Comparison of ENCODE assay signal across 18 cellular contexts in the genomic region with DNA sequence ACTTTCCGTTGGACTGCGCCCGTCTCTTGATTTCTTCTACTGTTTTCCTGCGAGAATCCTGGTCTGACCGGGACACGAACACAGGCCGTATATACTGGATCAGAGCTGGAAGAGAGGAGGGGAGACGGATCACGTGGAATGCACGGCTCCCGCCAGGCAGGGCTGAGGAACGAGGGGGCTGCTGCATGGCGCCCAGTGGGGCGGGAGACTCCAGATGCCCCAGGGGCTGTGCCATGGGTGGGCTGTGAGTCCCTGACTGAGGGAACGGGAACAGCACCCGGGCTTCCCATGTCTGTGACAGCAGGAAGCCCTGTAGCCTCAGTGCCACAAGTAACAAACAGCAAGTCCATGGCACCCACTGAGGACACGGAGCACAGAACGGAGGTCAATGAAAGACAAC. TPM values are rescaled to one million over a fixed set of nuclear protein-coding genes. Genes with fewer than 3 reads are reported as not detected.
DNase-seq lines count a peak whose midpoint lies in the region; ATAC-seq and TF ChIP-seq lines count a peak whose summit lies in the region.
"Had no signal": no experiment of that assay in that cellular context is flagged by ENCODE, and none has a peak within 500 bp of the region (broad histone marks: within the 10 kb centered on the region; RNA-seq: fewer than 3 reads in every experiment).

No MANE protein-coding gene starts in this region.

- WGBS in heart left ventricle, 4 donors, result 94 to 97% (median 96%) methylated on average over 18 of the region's 18 CpGs

- no peak for TF ChIP-seq CTCF in activated CD8-positive, alpha-beta T cell treated with anti-CD3 and anti-CD28 coated beads for 36 hours (IDR thresholded peaks at IDR 0.05)
- no peak for TF ChIP-seq CTCF in MM.1S (IDR thresholded peaks at IDR 0.05; ENCODE audit: low read length)
- TF ChIP-seq CTCF in heart left ventricle (IDR thresholded peaks at IDR 0.05), result no peak

- no peak overlapping the region; the same call in 1 of the 2 replicates for H3K4me2 ChIP-seq in MM.1S (ENCODE audit: low read depth, low read length)

- CTCF ChIA-PET in activated CD8-positive, alpha-beta T cell treated with anti-CD3 and anti-CD28 coated beads for 36 hours (lab: Charles Lee), result interaction anchor here (1.0 to 1.2 kb wide), 4 partner anchors 10 to 155 kb away, joined by 3 to 4 read pairs (median 3); no protein-coding TSS in a partner anchor
- CTCF ChIA-PET in activated CD8-positive, alpha-beta T cell treated with anti-CD3 and anti-CD28 coated beads, Interleukin-2, amount 10 ng/mL, durations not matched to agents 7 days and 5 days (lab: Charles Lee), result interaction anchor here (0.8 to 1.3 kb wide), 2 partner anchors 10 to 13 kb away, joined by 4 to 7 read pairs; no protein-coding TSS in a partner anchor
- CTCF ChIA-PET in naive thymus-derived CD4-positive, alpha-beta T cell (lab: Charles Lee), result no interaction called here

- no peaks in the 10 kb centered on the region for H4K20me1 ChIP-seq in MM.1S (ENCODE audit: insufficient read depth, low read length)

- peaks cover 13% of the 10 kb centered on the region; the same call in 1 of the 2 replicates for H3K36me3 ChIP-seq in MM.1S (replicated peaks; ENCODE audit: insufficient read depth, low read length)
- H3K36me3 ChIP-seq in naive thymus-derived CD4-positive, alpha-beta T cell (ENCODE audit: control insufficient read depth in 2 of 3, insufficient read depth in 3 of 3, low read length in 3 of 3), result peaks cover 4 to 83% (median 11%) of the 10 kb centered on the region in 3 experiments
- H3K36me3 ChIP-seq in heart left ventricle, result peaks cover 0 to 89% (median 59%) of the 10 kb centered on the region in 9 donors

- peaks cover 27% of the 10 kb centered on the region for H3F3A ChIP-seq in MM.1S (ENCODE audit: insufficient read depth, low read length)

- H3K4me1 Mint-ChIP-seq in activated CD8-positive, alpha-beta T cell treated with anti-CD3 and anti-CD28 coated beads for 36 hours (ENCODE audit: low read depth), result peaks cover 80% of the 10 kb centered on the region
- H3K4me1 Mint-ChIP-seq in activated CD8-positive, alpha-beta T cell treated with anti-CD3 and anti-CD28 coated beads, Interleukin-2, amount 10 ng/mL, durations not matched to agents 7 days and 5 days (ENCODE audit: low read depth), result peaks cover 37% of the 10 kb centered on the region
- H3K4me1 Mint-ChIP-seq in dendritic cell treated with granulocyte-macrophage colony-stimulating factor and Interleukin-4, amounts not matched to agents 40 ng/mL and 50 ng/mL, for 4 days (ENCODE audit: low read depth), result peaks cover 59% of the 10 kb centered on the region
- H3K4me1 Mint-ChIP-seq in stimulated activated effector memory CD8-positive, alpha-beta T cell treated with anti-CD3 and anti-CD28 coated beads, Interleukin-12 subunit alpha, Interleukin-12 subunit beta, amount 100 ng/mL, for 72 hours, result peaks cover 100% of the 10 kb centered on the region
- H3K4me1 Mint-ChIP-seq in naive thymus-derived CD4-positive, alpha-beta T cell, result peaks cover 0 to 20% (median 4%) of the 10 kb centered on the region in 7 donors

- no peak overlapping the region for H3K9ac ChIP-seq in MM.1S (ENCODE audit: low read length)

- H3K27ac ChIP-seq in MM.1S (ENCODE audit: low read length), result peak overlapping the region; percentile 90
- H3K27ac ChIP-seq in naive thymus-derived CD4-positive, alpha-beta T cell (ENCODE audit: low read depth, low read length), result no peak overlapping the region
- H3K27ac ChIP-seq in heart left ventricle, result peak overlapping the region in 1 of 12 donors; percentile 18
- H3K27ac ChIP-seq: psoas muscle, SJSA1 had no signal

- H3K4me3 ChIP-seq in MM.1S (ENCODE audit: low read length) (no peak overlapping the region), heart left ventricle (no peak overlapping the region)
- no peak overlapping the region for H3K4me3 ChIP-seq in naive thymus-derived CD4-positive, alpha-beta T cell (ENCODE audit: low read length)
- H3K4me3 ChIP-seq: K562, psoas muscle, SJSA1 had no signal

- no peak for DNase-seq in activated CD8-positive, alpha-beta T cell treated with anti-CD3 and anti-CD28 coated beads for 36 hours
- no peak for DNase-seq in activated CD8-positive, alpha-beta T cell treated with anti-CD3 and anti-CD28 coated beads, Interleukin-2, amount 10 ng/mL, durations not matched to agents 7 days and 5 days
- DNase-seq in MM.1S (no peak), heart left ventricle (no peak)
- no peak for DNase-seq in stimulated activated effector memory CD8-positive, alpha-beta T cell treated with anti-CD3 and anti-CD28 coated beads, Interleukin-12 subunit alpha, Interleukin-12 subunit beta, amount 100 ng/mL, for 72 hours (ENCODE audit: low spot score in 2 of 2)
- no peak for DNase-seq in naive thymus-derived CD4-positive, alpha-beta T cell
- DNase-seq: Caco-2; effector CD4-positive, alpha-beta T cell; NCI-H2227 treated with DMSO at 0.1 percent for 48 hours; psoas muscle had no signal

- H3K4me3 Mint-ChIP-seq in activated CD8-positive, alpha-beta T cell treated with anti-CD3 and anti-CD28 coated beads for 36 hours, result peak overlapping the region; percentile 19
- no peak overlapping the region for H3K4me3 Mint-ChIP-seq in activated CD8-positive, alpha-beta T cell treated with anti-CD3 and anti-CD28 coated beads, Interleukin-2, amount 10 ng/mL, durations not matched to agents 7 days and 5 days
- H3K4me3 Mint-ChIP-seq in dendritic cell treated with granulocyte-macrophage colony-stimulating factor and Interleukin-4, amounts not matched to agents 40 ng/mL and 50 ng/mL, for 4 days, result peak overlapping the region; percentile 39
- peak overlapping the region; percentile 74 for H3K4me3 Mint-ChIP-seq in stimulated activated effector memory CD8-positive, alpha-beta T cell treated with anti-CD3 and anti-CD28 coated beads, Interleukin-12 subunit alpha, Interleukin-12 subunit beta, amount 100 ng/mL, for 72 hours
- H3K4me3 Mint-ChIP-seq in naive thymus-derived CD4-positive, alpha-beta T cell, result no peak overlapping the region

- POLR2A ChIA-PET in activated CD8-positive, alpha-beta T cell treated with anti-CD3 and anti-CD28 coated beads for 36 hours (lab: Charles Lee), result interaction anchor here (0.7 to 1.3 kb wide), 3 partner anchors 10 to 37 kb away, joined by 3 to 4 read pairs (median 3); no protein-coding TSS in a partner anchor
- POLR2A ChIA-PET in activated CD8-positive, alpha-beta T cell treated with anti-CD3 and anti-CD28 coated beads, Interleukin-2, amount 10 ng/mL, durations not matched to agents 7 days and 5 days (lab: Charles Lee), result no interaction called here
- POLR2A ChIA-PET in naive thymus-derived CD4-positive, alpha-beta T cell (lab: Charles Lee), result no interaction called here

- peaks cover 88% of the 10 kb centered on the region for H3K79me2 ChIP-seq in MM.1S (ENCODE audit: low read length)

- TF ChIP-seq POLR2A in heart left ventricle (IDR thresholded peaks at IDR 0.05), result no peak

- H3K9me2 ChIP-seq in MM.1S (replicated peaks; ENCODE audit: insufficient read depth, low read length), result no peaks in the 10 kb centered on the region

- H3K27me3 Mint-ChIP-seq in activated CD8-positive, alpha-beta T cell treated with anti-CD3 and anti-CD28 coated beads for 36 hours, result no peaks in the 10 kb centered on the region
- no peaks in the 10 kb centered on the region for H3K27me3 Mint-ChIP-seq in activated CD8-positive, alpha-beta T cell treated with anti-CD3 and anti-CD28 coated beads, Interleukin-2, amount 10 ng/mL, durations not matched to agents 7 days and 5 days (ENCODE audit: low read depth)
- no peaks in the 10 kb centered on the region for H3K27me3 Mint-ChIP-seq in dendritic cell treated with granulocyte-macrophage colony-stimulating factor and Interleukin-4, amounts not matched to agents 40 ng/mL and 50 ng/mL, for 4 days
- no peaks in the 10 kb centered on the region for H3K27me3 Mint-ChIP-seq in naive thymus-derived CD4-positive, alpha-beta T cell

- intact Hi-C loops in activated CD8-positive, alpha-beta T cell treated with anti-CD3 and anti-CD28 coated beads for 36 hours (cut with micrococcal nuclease), result loop anchor here (5.0 kb wide), 1 partner anchor 153 kb away; no protein-coding TSS in a partner anchor
- intact Hi-C loops in dendritic cell treated with granulocyte-macrophage colony-stimulating factor and Interleukin-4, amounts not matched to agents 40 ng/mL and 50 ng/mL, for 4 days (cut with micrococcal nuclease), result loop anchor here (5.0 kb wide), 1 partner anchor 73 kb away; no protein-coding TSS in a partner anchor
- intact Hi-C loops in naive thymus-derived CD4-positive, alpha-beta T cell (cut with micrococcal nuclease), result no loop called here
- intact Hi-C loops in heart left ventricle (cut with DNase I), result loop anchor here in 2 of 10 donors (10.0 kb wide), 3 partner anchors 65 to 155 kb away; no protein-coding TSS in a partner anchor

- no peak for ATAC-seq in activated CD8-positive, alpha-beta T cell treated with anti-CD3 and anti-CD28 coated beads for 36 hours
- ATAC-seq in activated CD8-positive, alpha-beta T cell treated with anti-CD3 and anti-CD28 coated beads, Interleukin-2, amount 10 ng/mL, durations not matched to agents 7 days and 5 days, result no peak
- no peak for ATAC-seq in stimulated activated effector memory CD8-positive, alpha-beta T cell treated with anti-CD3 and anti-CD28 coated beads, Interleukin-12 subunit alpha, Interleukin-12 subunit beta, amount 100 ng/mL, for 72 hours
- ATAC-seq in naive thymus-derived CD4-positive, alpha-beta T cell, result no peak
- ATAC-seq in heart left ventricle (no peak), HG03175 (IDR thresholded peaks at IDR 0.05; ENCODE audit: unreplicated experiment) (no peak)
- ATAC-seq: HCT116, K562 had no signal

- H2AFZ ChIP-seq in MM.1S (ENCODE audit: low read length), result no peak overlapping the region

- H3K27ac Mint-ChIP-seq in activated CD8-positive, alpha-beta T cell treated with anti-CD3 and anti-CD28 coated beads for 36 hours, result peak overlapping the region; percentile 77
- H3K27ac Mint-ChIP-seq in activated CD8-positive, alpha-beta T cell treated with anti-CD3 and anti-CD28 coated beads, Interleukin-2, amount 10 ng/mL, durations not matched to agents 7 days and 5 days, result no peak overlapping the region
- peak overlapping the region; percentile 84 for H3K27ac Mint-ChIP-seq in dendritic cell treated with granulocyte-macrophage colony-stimulating factor and Interleukin-4, amounts not matched to agents 40 ng/mL and 50 ng/mL, for 4 days
- peak overlapping the region; percentile 93 for H3K27ac Mint-ChIP-seq in stimulated activated effector memory CD8-positive, alpha-beta T cell treated with anti-CD3 and anti-CD28 coated beads, Interleukin-12 subunit alpha, Interleukin-12 subunit beta, amount 100 ng/mL, for 72 hours
- H3K27ac Mint-ChIP-seq in naive thymus-derived CD4-positive, alpha-beta T cell, result no peak overlapping the region

- H3K4me1 ChIP-seq in MM.1S (ENCODE audit: low read length) (peaks cover 35% of the 10 kb centered on the region), heart left ventricle (peaks cover 0 to 23% (median 0%) of the 10 kb centered on the region in 12 donors)
- peaks cover 0 to 30% of the 10 kb centered on the region in 2 donors for H3K4me1 ChIP-seq in naive thymus-derived CD4-positive, alpha-beta T cell (ENCODE audit: control insufficient read depth in 2 of 2, insufficient read depth in 2 of 2, low read length in 2 of 2)
- H3K4me1 ChIP-seq: Caco-2, psoas muscle had no signal

- no peaks in the 10 kb centered on the region for H3K9me3 Mint-ChIP-seq in activated CD8-positive, alpha-beta T cell treated with anti-CD3 and anti-CD28 coated beads for 36 hours
- H3K9me3 Mint-ChIP-seq in activated CD8-positive, alpha-beta T cell treated with anti-CD3 and anti-CD28 coated beads, Interleukin-2, amount 10 ng/mL, durations not matched to agents 7 days and 5 days (ENCODE audit: insufficient read depth), result no peaks in the 10 kb centered on the region
- no peaks in the 10 kb centered on the region for H3K9me3 Mint-ChIP-seq in dendritic cell treated with granulocyte-macrophage colony-stimulating factor and Interleukin-4, amounts not matched to agents 40 ng/mL and 50 ng/mL, for 4 days
- no peaks in the 10 kb centered on the region for H3K9me3 Mint-ChIP-seq in stimulated activated effector memory CD8-positive, alpha-beta T cell treated with anti-CD3 and anti-CD28 coated beads, Interleukin-12 subunit alpha, Interleukin-12 subunit beta, amount 100 ng/mL, for 72 hours
- H3K9me3 Mint-ChIP-seq in naive thymus-derived CD4-positive, alpha-beta T cell, result peaks cover 0 to 1% (median 0%) of the 10 kb centered on the region in 11 donors

- H3K27me3 ChIP-seq in MM.1S (replicated peaks; ENCODE audit: insufficient read depth, low read length) (no peaks in the 10 kb centered on the region), heart left ventricle (no peaks in the 10 kb centered on the region)
- H3K27me3 ChIP-seq in naive thymus-derived CD4-positive, alpha-beta T cell (ENCODE audit: control insufficient read depth in 2 of 2, insufficient read depth in 2 of 2, low read length in 2 of 2), result no peaks in the 10 kb centered on the region
- H3K27me3 ChIP-seq: SJSA1 had no signal

- H3K9me3 ChIP-seq in MM.1S (replicated peaks; ENCODE audit: insufficient read depth, low read length), result no peaks in the 10 kb centered on the region
- H3K9me3 ChIP-seq in naive thymus-derived CD4-positive, alpha-beta T cell (ENCODE audit: control insufficient read depth in 2 of 3, low read length in 3 of 3), result no peaks in the 10 kb centered on the region
- no peaks in the 10 kb centered on the region for H3K9me3 ChIP-seq in heart left ventricle
- H3K9me3 ChIP-seq: Caco-2, psoas muscle, SJSA1 had no signal

- H3K36me3 Mint-ChIP-seq in activated CD8-positive, alpha-beta T cell treated with anti-CD3 and anti-CD28 coated beads for 36 hours (ENCODE audit: low read depth), result peaks cover 43% of the 10 kb centered on the region
- H3K36me3 Mint-ChIP-seq in activated CD8-positive, alpha-beta T cell treated with anti-CD3 and anti-CD28 coated beads, Interleukin-2, amount 10 ng/mL, durations not matched to agents 7 days and 5 days (ENCODE audit: low read depth), result peaks cover 32% of the 10 kb centered on the region
- H3K36me3 Mint-ChIP-seq in dendritic cell treated with granulocyte-macrophage colony-stimulating factor and Interleukin-4, amounts not matched to agents 40 ng/mL and 50 ng/mL, for 4 days (ENCODE audit: low read depth), result peaks cover 90% of the 10 kb centered on the region
- peaks cover 100% of the 10 kb centered on the region for H3K36me3 Mint-ChIP-seq in stimulated activated effector memory CD8-positive, alpha-beta T cell treated with anti-CD3 and anti-CD28 coated beads, Interleukin-12 subunit alpha, Interleukin-12 subunit beta, amount 100 ng/mL, for 72 hours
- H3K36me3 Mint-ChIP-seq in naive thymus-derived CD4-positive, alpha-beta T cell, result peaks cover 8 to 39% (median 13%) of the 10 kb centered on the region in 5 donors

RNA-seq across cellular contexts. Expression of gene LPCAT1, which starts 34.0 kb away (rescaled TPM):
- 10 to 100 TPM; 37.2 to 43.6 TPM for total RNA-seq in activated CD8-positive, alpha-beta T cell treated with anti-CD3 and anti-CD28 coated beads for 36 hours
- total RNA-seq in activated CD8-positive, alpha-beta T cell treated with anti-CD3 and anti-CD28 coated beads, Interleukin-2, amount 10 ng/mL, durations not matched to agents 7 days and 5 days, result 10 to 100 TPM; 60.8 to 68.3 TPM
- total RNA-seq in naive thymus-derived CD4-positive, alpha-beta T cell, result 10 to 100 TPM; 29.4 to 89.4 (median 49.7) TPM
- polyA plus RNA-seq in naive thymus-derived CD4-positive, alpha-beta T cell, result 10 to 100 TPM in 1 of 2 donors, 1 to 10 TPM in 1; 9.9 to 23.5 TPM
- total RNA-seq in heart left ventricle, result 10 to 100 TPM in 4 of 9 donors, 1 to 10 TPM in 5; 8.2 to 30.6 (median 9.9) TPM
- polyA plus RNA-seq in heart left ventricle, result 10 to 100 TPM in 1 of 2 donors, 1 to 10 TPM in 1; 9.6 to 21.9 TPM

RNA-seq across cellular contexts. Expression of gene SLC6A3, which starts 44.5 kb away (rescaled TPM):
- not detected for total RNA-seq in activated CD8-positive, alpha-beta T cell treated with anti-CD3 and anti-CD28 coated beads for 36 hours
- not detected for total RNA-seq in activated CD8-positive, alpha-beta T cell treated with anti-CD3 and anti-CD28 coated beads, Interleukin-2, amount 10 ng/mL, durations not matched to agents 7 days and 5 days
- under 1 TPM in 1 of 5 experiments, not detected in 4; 0.07 TPM for total RNA-seq in naive thymus-derived CD4-positive, alpha-beta T cell
- not detected for polyA plus RNA-seq in naive thymus-derived CD4-positive, alpha-beta T cell
- total RNA-seq in heart left ventricle, result under 1 TPM in 3 of 9 donors, not detected in 6; 0.08 to 0.29 (median 0.14) TPM
- polyA plus RNA-seq in heart left ventricle, result under 1 TPM in 1 of 2 donors, not detected in 1; 0.06 TPM
- total RNA-seq: A172, bronchial epithelial cell, Caco-2, K562, psoas muscle, SJSA1, temporal lobe had no signal
- polyA plus RNA-seq: K562 had no signal

Comparison
In these comparisons a context has a peak if more than half of its experiments do, and no peak if none do; other contexts are left out.
1. H3K27ac Mint-ChIP-seq: peak in activated CD8-positive, alpha-beta T cell treated with anti-CD3 and anti-CD28 coated beads for 36 hours (single experiment), dendritic cell treated with granulocyte-macrophage colony-stimulating factor and Interleukin-4, amounts not matched to agents 40 ng/mL and 50 ng/mL, for 4 days (single experiment) and stimulated activated effector memory CD8-positive, alpha-beta T cell treated with anti-CD3 and anti-CD28 coated beads, Interleukin-12 subunit alpha, Interleukin-12 subunit beta, amount 100 ng/mL, for 72 hours (single experiment); none in activated CD8-positive, alpha-beta T cell treated with anti-CD3 and anti-CD28 coated beads, Interleukin-2, amount 10 ng/mL, durations not matched to agents 7 days and 5 days (single experiment) and naive thymus-derived CD4-positive, alpha-beta T cell (0 of 9).
2. H3K4me3 Mint-ChIP-seq: peak in activated CD8-positive, alpha-beta T cell treated with anti-CD3 and anti-CD28 coated beads for 36 hours (single experiment), dendritic cell treated with granulocyte-macrophage colony-stimulating factor and Interleukin-4, amounts not matched to agents 40 ng/mL and 50 ng/mL, for 4 days (single experiment) and stimulated activated effector memory CD8-positive, alpha-beta T cell treated with anti-CD3 and anti-CD28 coated beads, Interleukin-12 subunit alpha, Interleukin-12 subunit beta, amount 100 ng/mL, for 72 hours (single experiment); none in activated CD8-positive, alpha-beta T cell treated with anti-CD3 and anti-CD28 coated beads, Interleukin-2, amount 10 ng/mL, durations not matched to agents 7 days and 5 days (single experiment) and naive thymus-derived CD4-positive, alpha-beta T cell (0 of 10).
3. intact Hi-C loops: an anchor here in activated CD8-positive, alpha-beta T cell treated with anti-CD3 and anti-CD28 coated beads for 36 hours (5.0 kb wide) and dendritic cell treated with granulocyte-macrophage colony-stimulating factor and Interleukin-4, amounts not matched to agents 40 ng/mL and 50 ng/mL, for 4 days (5.0 kb wide); none called in naive thymus-derived CD4-positive, alpha-beta T cell.